Comparison of ENCODE assay signal across 8 cellular contexts in the genomic region with DNA sequence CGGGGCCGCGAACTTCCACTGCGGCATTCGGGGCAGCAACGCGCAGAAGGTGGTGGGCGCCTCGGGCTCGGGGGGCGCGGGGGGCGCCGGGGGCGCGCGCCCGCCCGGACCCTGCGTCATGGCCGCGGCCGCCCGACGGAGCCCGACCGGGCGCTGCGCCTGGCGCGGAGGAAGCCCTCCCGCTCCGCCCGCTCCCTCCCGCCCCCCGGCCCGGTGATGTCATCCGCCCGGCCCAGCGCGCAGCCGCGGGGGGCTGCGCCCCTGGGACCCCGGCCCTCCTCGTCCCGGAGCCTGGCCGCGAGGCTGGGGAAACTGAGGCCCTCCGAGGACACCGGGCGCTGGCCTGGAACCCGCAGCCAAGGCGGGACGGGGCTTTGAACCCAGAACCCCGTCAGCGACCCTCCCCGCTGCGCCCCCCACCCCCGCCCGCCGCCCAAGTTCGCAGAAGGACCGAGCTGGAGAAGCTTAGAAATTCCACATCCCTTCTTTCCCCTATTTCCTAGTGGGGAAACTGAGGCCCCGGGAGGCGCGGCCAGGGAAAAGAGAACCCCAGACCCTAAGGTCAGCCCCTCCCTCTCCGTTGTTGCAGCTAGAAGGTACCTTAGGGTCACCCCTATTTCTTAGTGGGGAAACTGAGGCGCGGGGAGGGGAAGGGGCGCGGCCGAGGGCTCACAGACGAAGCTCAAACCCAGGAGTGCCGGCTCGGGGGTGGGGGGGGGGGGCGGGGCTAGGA. TPM values are rescaled to one million over a fixed set of nuclear protein-coding genes. Genes with fewer than 3 reads are reported as not detected.
DNase-seq lines count a peak whose midpoint lies in the region; ATAC-seq and TF ChIP-seq lines count a peak whose summit lies in the region.

A gene with protein sequence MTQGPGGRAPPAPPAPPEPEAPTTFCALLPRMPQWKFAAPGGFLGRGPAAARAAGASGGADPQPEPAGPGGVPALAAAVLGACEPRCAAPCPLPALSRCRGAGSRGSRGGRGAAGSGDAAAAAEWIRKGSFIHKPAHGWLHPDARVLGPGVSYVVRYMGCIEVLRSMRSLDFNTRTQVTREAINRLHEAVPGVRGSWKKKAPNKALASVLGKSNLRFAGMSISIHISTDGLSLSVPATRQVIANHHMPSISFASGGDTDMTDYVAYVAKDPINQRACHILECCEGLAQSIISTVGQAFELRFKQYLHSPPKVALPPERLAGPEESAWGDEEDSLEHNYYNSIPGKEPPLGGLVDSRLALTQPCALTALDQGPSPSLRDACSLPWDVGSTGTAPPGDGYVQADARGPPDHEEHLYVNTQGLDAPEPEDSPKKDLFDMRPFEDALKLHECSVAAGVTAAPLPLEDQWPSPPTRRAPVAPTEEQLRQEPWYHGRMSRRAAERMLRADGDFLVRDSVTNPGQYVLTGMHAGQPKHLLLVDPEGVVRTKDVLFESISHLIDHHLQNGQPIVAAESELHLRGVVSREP (minus strand): TSS at position 157 of the 733 bp plus-strand sequence. CDS start 37 bp downstream, at position 120.

- H3K36me3 ChIP-seq in suprapubic skin, result no peaks in the 10 kb centered on the region

- H3K4me3 ChIP-seq in suprapubic skin, result peak within 1 kb of the TSS; percentile 74

- TF ChIP-seq EP300 in suprapubic skin (IDR thresholded peaks at IDR 0.05), result no peak

- no peaks in the 10 kb centered on the region for H3K4me1 Mint-ChIP-seq in brain

- H3K27me3 ChIP-seq in suprapubic skin, result peaks cover 14% of the 10 kb centered on the region

- peak in 1 of 2 donors; percentile 34 for TF ChIP-seq POLR2A in suprapubic skin (IDR thresholded peaks at IDR 0.05)

- peaks cover 22% of the 10 kb centered on the region for H3K4me1 ChIP-seq in suprapubic skin

- WGBS in suprapubic skin, result no CpG with 5 or more reads among the region's 77 CpGs

- TF ChIP-seq CTCF in brain (conservative IDR thresholded peaks at IDR 0.05), result no peak
- TF ChIP-seq CTCF in suprapubic skin (IDR thresholded peaks at IDR 0.05), result no peak

- H3K27ac Mint-ChIP-seq in brain, result peak within 1 kb of the TSS; percentile 95 to 99 (median 96)

- H3K36me3 Mint-ChIP-seq in brain, result peaks cover 25% of the 10 kb centered on the region

- peak within 1 kb of the TSS; percentile 78 for H3K27ac ChIP-seq in suprapubic skin

- ATAC-seq in left lobe of liver (peak; percentile 52), HG03039 (IDR thresholded peaks at IDR 0.05; ENCODE audit: unreplicated experiment) (no peak), HG03097 (IDR thresholded peaks at IDR 0.05; ENCODE audit: low FRiP score, unreplicated experiment) (no peak)

- no peaks in the 10 kb centered on the region for H3K9me3 ChIP-seq in suprapubic skin

- peaks cover 3 to 14% (median 3%) of the 10 kb centered on the region in 5 experiments for H3K9me3 Mint-ChIP-seq in brain

- peak; percentile 37 for DNase-seq in NCI-H82 (lab: John Stamatoyannopoulos, UW)
- no peak for DNase-seq in NCI-H82 treated with DMSO at 0.1 percent for 48 hours (lab: John Stamatoyannopoulos, UW; ENCODE audit: unreplicated experiment)
- DNase-seq in left lobe of liver (ENCODE audit: low spot score), result no peak
- no peak for DNase-seq in suprapubic skin (ENCODE audit: low spot score in 2 of 2)
- no peak for DNase-seq in T-helper 9 cell

- no peaks in the 10 kb centered on the region for H3K27me3 Mint-ChIP-seq in brain

- peak within 1 kb of the TSS; percentile 88 to 96 (median 92) for H3K4me3 Mint-ChIP-seq in brain

RNA-seq across cellular contexts. Expression of the gene that starts here (rescaled TPM):
- 89.9 TPM for polyA plus RNA-seq in brain (ENCODE audit: insufficient read depth, low read depth, low replicate concordance)
- total RNA-seq in left lobe of liver, result 57.8 TPM
- 10 to 100 TPM; 16.3 to 40.7 (median 19.6) TPM for total RNA-seq in suprapubic skin
